In the genomic region with DNA sequence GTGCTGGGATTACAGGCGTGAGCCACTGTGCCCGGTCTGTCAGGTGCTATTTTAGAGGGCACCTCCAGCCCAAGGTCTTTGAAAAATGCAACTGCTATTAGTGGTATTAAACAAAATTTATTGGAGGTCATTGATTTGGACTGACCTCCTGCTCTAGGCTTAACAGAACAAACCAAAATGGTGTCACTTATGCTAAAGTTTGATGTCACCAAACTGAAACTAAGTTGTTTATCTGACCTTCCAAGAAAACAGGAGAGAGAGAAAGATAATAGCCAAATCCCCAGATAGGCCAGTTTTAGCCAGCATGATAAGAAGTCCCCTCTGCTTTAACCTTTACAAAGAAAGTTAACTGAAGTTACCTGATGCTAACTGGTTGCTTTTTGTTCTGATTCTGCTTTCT, we compare ENCODE assay signal across 1 cellular context.
TF ChIP-seq lines count a peak whose summit lies in the region.

No MANE protein-coding gene starts in this region.

TF ChIP-seq in GM12878, 131 proteins besides CTCF, POLR2A, EP300 and RAD21 (continues in another document):
- TF ChIP-seq SUPT20H (IDR thresholded peaks at IDR 0.05; ENCODE audit: borderline replicate concordance, control insufficient read depth, low read depth, low read length): no peak
- TF ChIP-seq, protein P1, sequence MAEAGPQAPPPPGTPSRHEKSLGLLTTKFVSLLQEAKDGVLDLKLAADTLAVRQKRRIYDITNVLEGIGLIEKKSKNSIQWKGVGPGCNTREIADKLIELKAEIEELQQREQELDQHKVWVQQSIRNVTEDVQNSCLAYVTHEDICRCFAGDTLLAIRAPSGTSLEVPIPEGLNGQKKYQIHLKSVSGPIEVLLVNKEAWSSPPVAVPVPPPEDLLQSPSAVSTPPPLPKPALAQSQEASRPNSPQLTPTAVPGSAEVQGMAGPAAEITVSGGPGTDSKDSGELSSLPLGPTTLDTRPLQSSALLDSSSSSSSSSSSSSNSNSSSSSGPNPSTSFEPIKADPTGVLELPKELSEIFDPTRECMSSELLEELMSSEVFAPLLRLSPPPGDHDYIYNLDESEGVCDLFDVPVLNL (IDR thresholded peaks at IDR 0.05; ENCODE audit: low read depth, low read length): no peak
- no peak for TF ChIP-seq HDAC2 (IDR thresholded peaks at IDR 0.05)
- TF ChIP-seq, protein P2, sequence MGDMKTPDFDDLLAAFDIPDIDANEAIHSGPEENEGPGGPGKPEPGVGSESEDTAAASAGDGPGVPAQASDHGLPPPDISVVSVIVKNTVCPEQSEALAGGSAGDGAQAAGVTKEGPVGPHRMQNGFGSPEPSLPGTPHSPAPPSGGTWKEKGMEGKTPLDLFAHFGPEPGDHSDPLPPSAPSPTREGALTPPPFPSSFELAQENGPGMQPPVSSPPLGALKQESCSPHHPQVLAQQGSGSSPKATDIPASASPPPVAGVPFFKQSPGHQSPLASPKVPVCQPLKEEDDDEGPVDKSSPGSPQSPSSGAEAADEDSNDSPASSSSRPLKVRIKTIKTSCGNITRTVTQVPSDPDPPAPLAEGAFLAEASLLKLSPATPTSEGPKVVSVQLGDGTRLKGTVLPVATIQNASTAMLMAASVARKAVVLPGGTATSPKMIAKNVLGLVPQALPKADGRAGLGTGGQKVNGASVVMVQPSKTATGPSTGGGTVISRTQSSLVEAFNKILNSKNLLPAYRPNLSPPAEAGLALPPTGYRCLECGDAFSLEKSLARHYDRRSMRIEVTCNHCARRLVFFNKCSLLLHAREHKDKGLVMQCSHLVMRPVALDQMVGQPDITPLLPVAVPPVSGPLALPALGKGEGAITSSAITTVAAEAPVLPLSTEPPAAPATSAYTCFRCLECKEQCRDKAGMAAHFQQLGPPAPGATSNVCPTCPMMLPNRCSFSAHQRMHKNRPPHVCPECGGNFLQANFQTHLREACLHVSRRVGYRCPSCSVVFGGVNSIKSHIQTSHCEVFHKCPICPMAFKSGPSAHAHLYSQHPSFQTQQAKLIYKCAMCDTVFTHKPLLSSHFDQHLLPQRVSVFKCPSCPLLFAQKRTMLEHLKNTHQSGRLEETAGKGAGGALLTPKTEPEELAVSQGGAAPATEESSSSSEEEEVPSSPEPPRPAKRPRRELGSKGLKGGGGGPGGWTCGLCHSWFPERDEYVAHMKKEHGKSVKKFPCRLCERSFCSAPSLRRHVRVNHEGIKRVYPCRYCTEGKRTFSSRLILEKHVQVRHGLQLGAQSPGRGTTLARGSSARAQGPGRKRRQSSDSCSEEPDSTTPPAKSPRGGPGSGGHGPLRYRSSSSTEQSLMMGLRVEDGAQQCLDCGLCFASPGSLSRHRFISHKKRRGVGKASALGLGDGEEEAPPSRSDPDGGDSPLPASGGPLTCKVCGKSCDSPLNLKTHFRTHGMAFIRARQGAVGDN (IDR thresholded peaks at IDR 0.05): peak; percentile 100
- no peak for TF ChIP-seq MEF2A (IDR thresholded peaks at IDR 0.05; ENCODE audit: insufficient read depth, low read depth, low read length)
- no peak for TF ChIP-seq SPI1 (IDR thresholded peaks at IDR 0.05; ENCODE audit: borderline replicate concordance, insufficient read depth, low read depth, low read length)
- TF ChIP-seq RUNX3 (IDR thresholded peaks at IDR 0.05; ENCODE audit: low read length): no peak
- no peak for TF ChIP-seq GATAD2B (conservative IDR thresholded peaks at IDR 0.05; ENCODE audit: low read depth)
- no peak for TF ChIP-seq FOS (IDR thresholded peaks at IDR 0.05; ENCODE audit: borderline replicate concordance, extremely low read depth, insufficient read length)
- no peak for TF ChIP-seq JUND (IDR thresholded peaks at IDR 0.05; ENCODE audit: low read depth, low read length)
- TF ChIP-seq NR2F1 (conservative IDR thresholded peaks at IDR 0.05): peak; percentile 43; the same call in 1 of the 2 replicates
- TF ChIP-seq YY1 (IDR thresholded peaks at IDR 0.05; ENCODE audit: low read depth, low read length): no peak; the same call in 1 of the 2 replicates
- TF ChIP-seq, protein P3, sequence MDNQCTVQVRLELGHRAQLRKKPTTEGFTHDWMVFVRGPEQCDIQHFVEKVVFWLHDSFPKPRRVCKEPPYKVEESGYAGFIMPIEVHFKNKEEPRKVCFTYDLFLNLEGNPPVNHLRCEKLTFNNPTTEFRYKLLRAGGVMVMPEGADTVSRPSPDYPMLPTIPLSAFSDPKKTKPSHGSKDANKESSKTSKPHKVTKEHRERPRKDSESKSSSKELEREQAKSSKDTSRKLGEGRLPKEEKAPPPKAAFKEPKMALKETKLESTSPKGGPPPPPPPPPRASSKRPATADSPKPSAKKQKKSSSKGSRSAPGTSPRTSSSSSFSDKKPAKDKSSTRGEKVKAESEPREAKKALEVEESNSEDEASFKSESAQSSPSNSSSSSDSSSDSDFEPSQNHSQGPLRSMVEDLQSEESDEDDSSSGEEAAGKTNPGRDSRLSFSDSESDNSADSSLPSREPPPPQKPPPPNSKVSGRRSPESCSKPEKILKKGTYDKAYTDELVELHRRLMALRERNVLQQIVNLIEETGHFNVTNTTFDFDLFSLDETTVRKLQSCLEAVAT (IDR thresholded peaks at IDR 0.05): no peak
- TF ChIP-seq, protein P4, sequence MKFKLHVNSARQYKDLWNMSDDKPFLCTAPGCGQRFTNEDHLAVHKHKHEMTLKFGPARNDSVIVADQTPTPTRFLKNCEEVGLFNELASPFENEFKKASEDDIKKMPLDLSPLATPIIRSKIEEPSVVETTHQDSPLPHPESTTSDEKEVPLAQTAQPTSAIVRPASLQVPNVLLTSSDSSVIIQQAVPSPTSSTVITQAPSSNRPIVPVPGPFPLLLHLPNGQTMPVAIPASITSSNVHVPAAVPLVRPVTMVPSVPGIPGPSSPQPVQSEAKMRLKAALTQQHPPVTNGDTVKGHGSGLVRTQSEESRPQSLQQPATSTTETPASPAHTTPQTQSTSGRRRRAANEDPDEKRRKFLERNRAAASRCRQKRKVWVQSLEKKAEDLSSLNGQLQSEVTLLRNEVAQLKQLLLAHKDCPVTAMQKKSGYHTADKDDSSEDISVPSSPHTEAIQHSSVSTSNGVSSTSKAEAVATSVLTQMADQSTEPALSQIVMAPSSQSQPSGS (IDR thresholded peaks at IDR 0.05; ENCODE audit: low read length): no peak
- no peak for TF ChIP-seq BRCA1 (IDR thresholded peaks at IDR 0.05; ENCODE audit: low read depth, low read length)
- TF ChIP-seq, protein P5, sequence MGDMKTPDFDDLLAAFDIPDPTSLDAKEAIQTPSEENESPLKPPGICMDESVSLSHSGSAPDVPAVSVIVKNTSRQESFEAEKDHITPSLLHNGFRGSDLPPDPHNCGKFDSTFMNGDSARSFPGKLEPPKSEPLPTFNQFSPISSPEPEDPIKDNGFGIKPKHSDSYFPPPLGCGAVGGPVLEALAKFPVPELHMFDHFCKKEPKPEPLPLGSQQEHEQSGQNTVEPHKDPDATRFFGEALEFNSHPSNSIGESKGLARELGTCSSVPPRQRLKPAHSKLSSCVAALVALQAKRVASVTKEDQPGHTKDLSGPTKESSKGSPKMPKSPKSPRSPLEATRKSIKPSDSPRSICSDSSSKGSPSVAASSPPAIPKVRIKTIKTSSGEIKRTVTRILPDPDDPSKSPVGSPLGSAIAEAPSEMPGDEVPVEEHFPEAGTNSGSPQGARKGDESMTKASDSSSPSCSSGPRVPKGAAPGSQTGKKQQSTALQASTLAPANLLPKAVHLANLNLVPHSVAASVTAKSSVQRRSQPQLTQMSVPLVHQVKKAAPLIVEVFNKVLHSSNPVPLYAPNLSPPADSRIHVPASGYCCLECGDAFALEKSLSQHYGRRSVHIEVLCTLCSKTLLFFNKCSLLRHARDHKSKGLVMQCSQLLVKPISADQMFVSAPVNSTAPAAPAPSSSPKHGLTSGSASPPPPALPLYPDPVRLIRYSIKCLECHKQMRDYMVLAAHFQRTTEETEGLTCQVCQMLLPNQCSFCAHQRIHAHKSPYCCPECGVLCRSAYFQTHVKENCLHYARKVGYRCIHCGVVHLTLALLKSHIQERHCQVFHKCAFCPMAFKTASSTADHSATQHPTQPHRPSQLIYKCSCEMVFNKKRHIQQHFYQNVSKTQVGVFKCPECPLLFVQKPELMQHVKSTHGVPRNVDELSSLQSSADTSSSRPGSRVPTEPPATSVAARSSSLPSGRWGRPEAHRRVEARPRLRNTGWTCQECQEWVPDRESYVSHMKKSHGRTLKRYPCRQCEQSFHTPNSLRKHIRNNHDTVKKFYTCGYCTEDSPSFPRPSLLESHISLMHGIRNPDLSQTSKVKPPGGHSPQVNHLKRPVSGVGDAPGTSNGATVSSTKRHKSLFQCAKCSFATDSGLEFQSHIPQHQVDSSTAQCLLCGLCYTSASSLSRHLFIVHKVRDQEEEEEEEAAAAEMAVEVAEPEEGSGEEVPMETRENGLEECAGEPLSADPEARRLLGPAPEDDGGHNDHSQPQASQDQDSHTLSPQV (IDR thresholded peaks at IDR 0.05): peak; percentile 99
- TF ChIP-seq HCFC1 (IDR thresholded peaks at IDR 0.05; ENCODE audit: low read length): no peak
- TF ChIP-seq SRF (IDR thresholded peaks at IDR 0.05; ENCODE audit: low read depth in 2 of 2, low read length in 2 of 2): no peak
- 0 out of 2 replicates have a peak, but pooled peaks have one; percentile 42 for TF ChIP-seq MTA2 (IDR thresholded peaks at IDR 0.05; ENCODE audit: low read depth)
- no peak for TF ChIP-seq SIX5 (IDR thresholded peaks at IDR 0.05; ENCODE audit: low read depth, low read length, severe bottlenecking)
- TF ChIP-seq, protein P6, sequence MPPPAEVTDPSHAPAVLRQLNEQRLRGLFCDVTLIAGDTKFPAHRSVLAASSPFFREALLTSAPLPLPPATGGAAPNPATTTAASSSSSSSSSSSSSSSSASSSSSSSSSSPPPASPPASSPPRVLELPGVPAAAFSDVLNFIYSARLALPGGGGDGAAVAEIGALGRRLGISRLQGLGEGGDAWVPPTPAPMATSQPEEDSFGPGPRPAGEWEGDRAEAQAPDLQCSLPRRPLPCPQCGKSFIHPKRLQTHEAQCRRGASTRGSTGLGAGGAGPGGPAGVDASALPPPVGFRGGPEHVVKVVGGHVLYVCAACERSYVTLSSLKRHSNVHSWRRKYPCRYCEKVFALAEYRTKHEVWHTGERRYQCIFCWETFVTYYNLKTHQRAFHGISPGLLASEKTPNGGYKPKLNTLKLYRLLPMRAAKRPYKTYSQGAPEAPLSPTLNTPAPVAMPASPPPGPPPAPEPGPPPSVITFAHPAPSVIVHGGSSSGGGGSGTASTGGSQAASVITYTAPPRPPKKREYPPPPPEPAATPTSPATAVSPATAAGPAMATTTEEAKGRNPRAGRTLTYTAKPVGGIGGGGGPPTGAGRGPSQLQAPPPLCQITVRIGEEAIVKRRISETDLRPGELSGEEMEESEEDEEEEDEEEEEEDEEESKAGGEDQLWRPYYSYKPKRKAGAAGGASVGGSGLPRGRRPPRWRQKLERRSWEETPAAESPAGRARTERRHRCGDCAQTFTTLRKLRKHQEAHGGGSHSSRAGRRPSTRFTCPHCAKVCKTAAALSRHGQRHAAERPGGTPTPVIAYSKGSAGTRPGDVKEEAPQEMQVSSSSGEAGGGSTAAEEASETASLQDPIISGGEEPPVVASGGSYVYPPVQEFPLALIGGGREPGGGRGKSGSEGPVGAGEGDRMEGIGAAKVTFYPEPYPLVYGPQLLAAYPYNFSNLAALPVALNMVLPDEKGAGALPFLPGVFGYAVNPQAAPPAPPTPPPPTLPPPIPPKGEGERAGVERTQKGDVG (CRISPR knock-in tag; IDR thresholded peaks at IDR 0.05): peak; percentile 90; the same call in 1 of the 2 replicates
- no peak for TF ChIP-seq POU2F2 (IDR thresholded peaks at IDR 0.05; ENCODE audit: borderline replicate concordance, low read depth, low read length)
- no peak for TF ChIP-seq NFXL1 (IDR thresholded peaks at IDR 0.05; ENCODE audit: borderline replicate concordance)
- TF ChIP-seq SMC3 (IDR thresholded peaks at IDR 0.05; ENCODE audit: borderline replicate concordance, low read length): no peak
- TF ChIP-seq, protein P7, sequence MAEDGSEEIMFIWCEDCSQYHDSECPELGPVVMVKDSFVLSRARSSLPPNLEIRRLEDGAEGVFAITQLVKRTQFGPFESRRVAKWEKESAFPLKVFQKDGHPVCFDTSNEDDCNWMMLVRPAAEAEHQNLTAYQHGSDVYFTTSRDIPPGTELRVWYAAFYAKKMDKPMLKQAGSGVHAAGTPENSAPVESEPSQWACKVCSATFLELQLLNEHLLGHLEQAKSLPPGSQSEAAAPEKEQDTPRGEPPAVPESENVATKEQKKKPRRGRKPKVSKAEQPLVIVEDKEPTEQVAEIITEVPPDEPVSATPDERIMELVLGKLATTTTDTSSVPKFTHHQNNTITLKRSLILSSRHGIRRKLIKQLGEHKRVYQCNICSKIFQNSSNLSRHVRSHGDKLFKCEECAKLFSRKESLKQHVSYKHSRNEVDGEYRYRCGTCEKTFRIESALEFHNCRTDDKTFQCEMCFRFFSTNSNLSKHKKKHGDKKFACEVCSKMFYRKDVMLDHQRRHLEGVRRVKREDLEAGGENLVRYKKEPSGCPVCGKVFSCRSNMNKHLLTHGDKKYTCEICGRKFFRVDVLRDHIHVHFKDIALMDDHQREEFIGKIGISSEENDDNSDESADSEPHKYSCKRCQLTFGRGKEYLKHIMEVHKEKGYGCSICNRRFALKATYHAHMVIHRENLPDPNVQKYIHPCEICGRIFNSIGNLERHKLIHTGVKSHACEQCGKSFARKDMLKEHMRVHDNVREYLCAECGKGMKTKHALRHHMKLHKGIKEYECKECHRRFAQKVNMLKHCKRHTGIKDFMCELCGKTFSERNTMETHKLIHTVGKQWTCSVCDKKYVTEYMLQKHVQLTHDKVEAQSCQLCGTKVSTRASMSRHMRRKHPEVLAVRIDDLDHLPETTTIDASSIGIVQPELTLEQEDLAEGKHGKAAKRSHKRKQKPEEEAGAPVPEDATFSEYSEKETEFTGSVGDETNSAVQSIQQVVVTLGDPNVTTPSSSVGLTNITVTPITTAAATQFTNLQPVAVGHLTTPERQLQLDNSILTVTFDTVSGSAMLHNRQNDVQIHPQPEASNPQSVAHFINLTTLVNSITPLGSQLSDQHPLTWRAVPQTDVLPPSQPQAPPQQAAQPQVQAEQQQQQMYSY (CRISPR knock-in tag; IDR thresholded peaks at IDR 0.05): peak; percentile 94
- TF ChIP-seq, protein P8, sequence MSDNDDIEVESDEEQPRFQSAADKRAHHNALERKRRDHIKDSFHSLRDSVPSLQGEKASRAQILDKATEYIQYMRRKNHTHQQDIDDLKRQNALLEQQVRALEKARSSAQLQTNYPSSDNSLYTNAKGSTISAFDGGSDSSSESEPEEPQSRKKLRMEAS (IDR thresholded peaks at IDR 0.05; ENCODE audit: low read depth, low read length): no peak
- no peak for TF ChIP-seq IKZF1 (conservative IDR thresholded peaks at IDR 0.05)
- TF ChIP-seq CHD2 (IDR thresholded peaks at IDR 0.05; ENCODE audit: borderline replicate concordance, low read depth, low read length): no peak
- no peak for TF ChIP-seq ZZZ3 (IDR thresholded peaks at IDR 0.05; ENCODE audit: control insufficient read depth, insufficient read length, low read depth)
- TF ChIP-seq GABPA (IDR thresholded peaks at IDR 0.05; ENCODE audit: low read depth): no peak
- TF ChIP-seq, protein P9, sequence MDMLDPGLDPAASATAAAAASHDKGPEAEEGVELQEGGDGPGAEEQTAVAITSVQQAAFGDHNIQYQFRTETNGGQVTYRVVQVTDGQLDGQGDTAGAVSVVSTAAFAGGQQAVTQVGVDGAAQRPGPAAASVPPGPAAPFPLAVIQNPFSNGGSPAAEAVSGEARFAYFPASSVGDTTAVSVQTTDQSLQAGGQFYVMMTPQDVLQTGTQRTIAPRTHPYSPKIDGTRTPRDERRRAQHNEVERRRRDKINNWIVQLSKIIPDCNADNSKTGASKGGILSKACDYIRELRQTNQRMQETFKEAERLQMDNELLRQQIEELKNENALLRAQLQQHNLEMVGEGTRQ (IDR thresholded peaks at IDR 0.05; ENCODE audit: borderline replicate concordance, low read depth, low read length): no peak
- TF ChIP-seq, protein P10, sequence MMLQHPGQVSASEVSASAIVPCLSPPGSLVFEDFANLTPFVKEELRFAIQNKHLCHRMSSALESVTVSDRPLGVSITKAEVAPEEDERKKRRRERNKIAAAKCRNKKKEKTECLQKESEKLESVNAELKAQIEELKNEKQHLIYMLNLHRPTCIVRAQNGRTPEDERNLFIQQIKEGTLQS (IDR thresholded peaks at IDR 0.05; ENCODE audit: borderline replicate concordance, extremely low read depth, low read depth, low read length): no peak
- TF ChIP-seq TCF3 (IDR thresholded peaks at IDR 0.05; ENCODE audit: borderline replicate concordance, insufficient read depth, low read depth, low read length): no peak
